ENCODE assay signal across 1 cellular context in the genomic region with DNA sequence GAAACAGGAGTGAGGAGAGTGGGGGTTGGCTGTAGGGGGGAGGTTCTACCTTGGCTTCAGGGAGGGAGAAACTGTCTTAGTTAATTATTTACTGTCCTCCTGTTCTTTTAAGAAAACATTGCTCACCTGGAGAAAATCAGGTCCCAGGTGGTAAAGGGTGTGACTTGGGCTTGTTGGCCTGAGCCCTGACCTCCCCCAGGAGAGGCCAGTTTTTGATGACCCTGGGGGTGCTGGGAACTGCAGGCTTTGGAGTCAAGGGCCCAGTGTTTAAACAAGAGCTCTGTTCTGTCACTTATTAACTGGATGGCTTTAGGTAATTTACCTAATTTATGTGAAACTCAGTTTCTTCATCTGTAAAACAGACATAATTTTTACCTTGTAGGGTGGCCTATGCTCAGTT.
TF ChIP-seq lines count a peak whose summit lies in the region.

No MANE protein-coding gene starts in this region.

TF ChIP-seq in HepG2, 621 proteins besides CTCF, POLR2A, EP300 and RAD21:
- 0 out of 2 replicates have a peak, but pooled peaks have one; percentile 7 for TF ChIP-seq ZNF629 (CRISPR knock-in tag; conservative IDR thresholded peaks at IDR 0.05)
